Comparison of ENCODE assay signal across 28 cellular contexts in genomic region chr6:134198093-134198492, GRCh38.
DNase-seq lines count a peak whose midpoint lies in the region; ATAC-seq, FAIRE-seq and TF ChIP-seq lines count a peak whose summit lies in the region.
"Had no signal": no experiment of that assay in that cellular context is flagged by ENCODE, and none has a peak within 500 bp of the region (broad histone marks: within the 10 kb centered on the region; RNA-seq: fewer than 3 reads in every experiment).

No MANE protein-coding gene starts in this region.

- TF ChIP-seq EP300 in A549 (IDR thresholded peaks at IDR 0.05) (peak; percentile 72 to 83; a peak in 4 of 5 replicates), HepG2 (IDR thresholded peaks at IDR 0.05; ENCODE audit: low read depth in 2 of 2, low read length in 2 of 2) (peak; percentile 81 to 100), HepG2 (CRISPR knock-in tag; IDR thresholded peaks at IDR 0.05; ENCODE audit: borderline replicate concordance) (peak; percentile 97)

- TF ChIP-seq POLR2A in A549 (IDR thresholded peaks at IDR 0.05; ENCODE audit: low read length) = no peak
- no peak for TF ChIP-seq POLR2A in HepG2 (IDR thresholded peaks at IDR 0.05; ENCODE audit: insufficient read depth in 1 of 2, low read depth in 2 of 2, low read length in 2 of 2)

- H3K27me3 ChIP-seq in SU-DHL-6 (ENCODE audit: low read length) (no peaks in the 10 kb centered on the region), HepG2 (ENCODE audit: control insufficient read depth in 1 of 2, insufficient read depth in 2 of 2, low read length in 2 of 2) (no peaks in the 10 kb centered on the region)
- H3K27me3 ChIP-seq: foreskin keratinocyte, heart right ventricle, tibial nerve had no signal

- H3K9me2 ChIP-seq in SU-DHL-6 (replicated peaks; ENCODE audit: insufficient read depth, low read length) = no peaks in the 10 kb centered on the region
- H3K9me2 ChIP-seq: SK-N-SH had no signal

- H3K27ac ChIP-seq in A549 (peak overlapping the region; percentile 74 to 82), SU-DHL-6 (ENCODE audit: low read depth, low read length) (peak overlapping the region; percentile 85), HepG2 (ENCODE audit: extremely low read length, insufficient read depth, low read length) (peak overlapping the region; percentile 83)
- H3K27ac ChIP-seq: foreskin keratinocyte, heart right ventricle, HL-60, skin epidermis, tibial nerve had no signal

- in situ Hi-C loops in HepG2 (cut with HindIII; ENCODE audit: extremely low pct_ligation_motif_present, low pct_unique_long_range_greater_than_20kb) = no loop called here

- peak in 1 of 2 experiments; percentile 54; a peak in 3 of 5 replicates for TF ChIP-seq RAD21 in A549 (conservative IDR thresholded peaks at IDR 0.05 in 1 of 2, IDR thresholded peaks at IDR 0.05 in 1 of 2)
- TF ChIP-seq RAD21 in HepG2 (CRISPR knock-in tag; IDR thresholded peaks at IDR 0.05) = 0 out of 2 replicates have a peak, but pooled peaks have one; percentile 47

- H3K4me1 ChIP-seq in A549 = peaks cover 53% of the 10 kb centered on the region
- peaks cover 93% of the 10 kb centered on the region for H3K4me1 ChIP-seq in HepG2 (ENCODE audit: insufficient read depth, low read length)
- H3K4me1 ChIP-seq: foreskin keratinocyte had no signal

- DNase-seq in A549 (ENCODE audit: low read depth in 1 of 2, low spot score in 1 of 2) (peak; percentile 62 to 88), HuH-7.5 (ENCODE audit: low spot score) (peak; percentile 43), HepG2 (ENCODE audit: low spot score) (peak; percentile 100), mesenteric fat pad (ENCODE audit: low spot score) (no peak), COLO829 (ENCODE audit: low spot score) (no peak)
- no peak for DNase-seq in stimulated activated CD4-positive, alpha-beta T cell treated with anti-CD3 and anti-CD28 coated beads, Interleukin-4, amount 100 ng/mL, for 1 hour
- DNase-seq: activated CD4-positive, alpha-beta T cell treated with anti-CD3 and anti-CD28 coated beads for 48 hours; activated CD8-positive, alpha-beta memory T cell treated with anti-CD3 and anti-CD28 coated beads for 24 hours; activated gamma-delta T cell; activated naive CD8-positive, alpha-beta T cell treated with anti-CD3 and anti-CD28 coated beads, Interleukin-2, amount 10 ng/mL, durations not matched to agents 7 days and 5 days; central memory CD4-positive, alpha-beta T cell; endodermal cell; foreskin keratinocyte; heart right ventricle; left colon; naive thymus-derived CD4-positive, alpha-beta T cell; NCI-H1417 treated with DMSO at 0.1 percent for 48 hours; NCI-H2107; NCI-H446; SK-N-SH; stimulated activated CD4-positive, alpha-beta T cell treated with anti-CD3 and anti-CD28 coated beads, Interleukin-2, amount 100 ng/mL, for 24 hours had no signal

- H3K9me3 ChIP-seq in A549 (no peaks in the 10 kb centered on the region), SU-DHL-6 (ENCODE audit: insufficient read depth, low read length) (no peaks in the 10 kb centered on the region), HepG2 (ENCODE audit: low read length) (no peaks in the 10 kb centered on the region)
- H3K9me3 ChIP-seq: SK-N-SH had no signal

- WGBS in A549 (ENCODE audit: missing lambda C conversion rate) = 2% methylated on average over 3 of the region's 3 CpGs
- WGBS in HepG2 (ENCODE audit: low lambda C conversion rate) = 1% methylated on average over 3 of the region's 3 CpGs

- no peaks in the 10 kb centered on the region for H3K79me2 ChIP-seq in SU-DHL-6 (ENCODE audit: insufficient read depth, low read length)
- H3K79me2 ChIP-seq in HepG2 (ENCODE audit: insufficient read depth, low read length) = no peaks in the 10 kb centered on the region

- FAIRE-seq in A549 (lab: Jason Lieb, UNC) (peak; percentile 32), HepG2 (lab: Jason Lieb, UNC) (peak; percentile 70)
- FAIRE-seq: A204.1 had no signal

- no peaks in the 10 kb centered on the region for H3K36me3 ChIP-seq in SU-DHL-6 (ENCODE audit: low read length)
- H3K36me3 ChIP-seq in HepG2 (replicated peaks in 1 of 2; ENCODE audit: control insufficient read depth in 1 of 2, insufficient read depth in 2 of 2, low read length in 2 of 2) = no peaks in the 10 kb centered on the region
- H3K36me3 ChIP-seq: heart right ventricle, tibial nerve had no signal

- intact Hi-C loops in HepG2 (cut with micrococcal nuclease; ENCODE audit: unreplicated experiment) = loop anchor here (1.0 to 5.0 kb wide), 3 partner anchors 24 to 246 kb away; partner anchors contain the start of gene TBPL1

- peak; percentile 96 to 97 for ATAC-seq in A549
- peak; percentile 78 for ATAC-seq in HepG2
- ATAC-seq in GM18511 (IDR thresholded peaks at IDR 0.05; ENCODE audit: unreplicated experiment) = no peak
- ATAC-seq: esophagus mucosa; foreskin keratinocyte; heart right ventricle; left colon; naive thymus-derived CD4-positive, alpha-beta T cell had no signal

- H2AFZ ChIP-seq in SU-DHL-6 (ENCODE audit: low read depth, low read length, severe bottlenecking) = no peak overlapping the region
- no peak overlapping the region for H2AFZ ChIP-seq in HepG2 (ENCODE audit: low read length)

- no peak for TF ChIP-seq CTCF in A549 (IDR thresholded peaks at IDR 0.05)
- TF ChIP-seq CTCF in SU-DHL-6 (IDR thresholded peaks at IDR 0.05; ENCODE audit: insufficient read depth, low read length, poor library complexity, severe bottlenecking) = no peak
- no peak for TF ChIP-seq CTCF in HepG2 (CRISPR knock-in tag; IDR thresholded peaks at IDR 0.05)

- peaks cover 39% of the 10 kb centered on the region for H3F3A ChIP-seq in SU-DHL-6 (ENCODE audit: insufficient read depth)

- H4K20me1 ChIP-seq in SU-DHL-6 (ENCODE audit: low read depth, low read length) (no peaks in the 10 kb centered on the region), HepG2 (ENCODE audit: insufficient read depth, low read length) (no peaks in the 10 kb centered on the region)

- H3K4me2 ChIP-seq in A549 (peak overlapping the region; percentile 48), SU-DHL-6 (ENCODE audit: low read depth, low read length, poor library complexity, severe bottlenecking) (peak overlapping the region; percentile 62), HepG2 (ENCODE audit: low read depth, low read length) (peak overlapping the region; percentile 30)
- H3K4me2 ChIP-seq: SK-N-SH had no signal

- H3K9ac ChIP-seq in SU-DHL-6 (ENCODE audit: low read length) = no peak overlapping the region
- H3K9ac ChIP-seq in HepG2 (ENCODE audit: insufficient read depth, low read depth, low read length) = no peak overlapping the region
- H3K9ac ChIP-seq: SK-N-SH had no signal

- POLR2A ChIA-PET in A549 (lab: Yijun Ruan, JAX) (interaction anchor here (0.6 to 1.0 kb wide), 4 partner anchors 76 to 392 kb away, joined by 3 to 9 read pairs (median 4); no protein-coding TSS in a partner anchor), HepG2 (lab: Yijun Ruan, JAX) (interaction anchor here (0.6 to 7.1 kb wide), 5 partner anchors 14 to 51 kb away, joined by 3 to 62 read pairs (median 11); no protein-coding TSS in a partner anchor)

- H3K4me3 ChIP-seq in A549 = no peak overlapping the region
- no peak overlapping the region for H3K4me3 ChIP-seq in SU-DHL-6 (ENCODE audit: insufficient read depth, low read length, poor library complexity, severe bottlenecking)
- H3K4me3 ChIP-seq in HepG2 (replicated peaks in 1 of 3; ENCODE audit: insufficient read depth in 1 of 3, low read depth in 2 of 3, low read length in 3 of 3) = no peak overlapping the region
- H3K4me3 ChIP-seq: heart right ventricle, skin epidermis, tibial nerve had no signal

- CTCF ChIA-PET in A549 (lab: Yijun Ruan, JAX) = no interaction called here
- CTCF ChIA-PET in HepG2 (lab: Yijun Ruan, JAX; ENCODE audit: low intra/inter-chr PET ratio, low total read pairs) = interaction anchor here (1.3 kb wide), 1 partner anchor 20 kb away, joined by 3 read pairs; no protein-coding TSS in a partner anchor

- BruUV-seq in HepG2 (replicated peaks; lab: Mats Ljungman, UMichigan) = no TSS peak

TF ChIP-seq in A549, 52 proteins besides CTCF, POLR2A, EP300 and RAD21 (continues in another document):
- TF ChIP-seq CEBPB (IDR thresholded peaks at IDR 0.05) (peak in 1 of 2 experiments; percentile 54; a peak in 1 of 4 replicates), ZSCAN20 (CRISPR knock-in tag; IDR thresholded peaks at IDR 0.05) (no peak), HOXB5 (CRISPR knock-in tag; IDR thresholded peaks at IDR 0.05) (peak; percentile 66; the same call in 1 of the 2 replicates), POLR2AphosphoS2 (conservative IDR thresholded peaks at IDR 0.05; ENCODE audit: low read length) (no peak), BCL3 (IDR thresholded peaks at IDR 0.05) (0 out of 3 replicates have a peak, but pooled peaks have one; percentile 60), SMC3 (IDR thresholded peaks at IDR 0.05) (peak; percentile 38), FOSL2 (IDR thresholded peaks at IDR 0.05) (peak; percentile 70), FOSL2 (CRISPR knock-in tag; IDR thresholded peaks at IDR 0.05) (peak; percentile 86)

TF ChIP-seq in HepG2, 621 proteins besides CTCF, POLR2A, EP300 and RAD21 (continues in another document):
- no peak for TF ChIP-seq ZNF225 (CRISPR knock-in tag; IDR thresholded peaks at IDR 0.05)
- no peak for TF ChIP-seq ELK4 (CRISPR knock-in tag; IDR thresholded peaks at IDR 0.05; ENCODE audit: borderline replicate concordance)
- TF ChIP-seq ZSCAN29 (CRISPR knock-in tag; conservative IDR thresholded peaks at IDR 0.05) = peak; percentile 82; the same call in 1 of the 2 replicates
- TF ChIP-seq GATAD1 (CRISPR knock-in tag; IDR thresholded peaks at IDR 0.05) = peak; percentile 58
- TF ChIP-seq ZNF552 (CRISPR knock-in tag; IDR thresholded peaks at IDR 0.05; ENCODE audit: borderline replicate concordance) = no peak
- no peak for TF ChIP-seq HNRNPK (IDR thresholded peaks at IDR 0.05; ENCODE audit: low read depth, low read length, poor library complexity, severe bottlenecking)

Comparison
In these comparisons a context has a peak if more than half of its experiments do, and no peak if none do; other contexts are left out.
1. DNase-seq: peak in A549 (2 of 2), HuH-7.5 (single experiment) and HepG2 (single experiment); none in mesenteric fat pad (single experiment), stimulated activated CD4-positive, alpha-beta T cell treated with anti-CD3 and anti-CD28 coated beads, Interleukin-4, amount 100 ng/mL, for 1 hour (single experiment) and COLO829 (single experiment).
2. Of the 38 proteins assayed by ChIP-seq in both HepG2 and A549: peak only in HepG2: CHD4, EHMT2, HDAC2, KDM1A and TP53; only in A549: BCL3; in both: EP300, FOSL2, JUN, JUNB, MAX and SMC3; in neither: 21; mixed calls (peak in some experiments, not most) for 5.
3. Peak in every context shown above with its lines, with median percentiles within 50 percentile points of each other: H3K27ac ChIP-seq and H3K4me2 ChIP-seq.